ENCODE assay signal across 18 cellular contexts in the genomic region with DNA sequence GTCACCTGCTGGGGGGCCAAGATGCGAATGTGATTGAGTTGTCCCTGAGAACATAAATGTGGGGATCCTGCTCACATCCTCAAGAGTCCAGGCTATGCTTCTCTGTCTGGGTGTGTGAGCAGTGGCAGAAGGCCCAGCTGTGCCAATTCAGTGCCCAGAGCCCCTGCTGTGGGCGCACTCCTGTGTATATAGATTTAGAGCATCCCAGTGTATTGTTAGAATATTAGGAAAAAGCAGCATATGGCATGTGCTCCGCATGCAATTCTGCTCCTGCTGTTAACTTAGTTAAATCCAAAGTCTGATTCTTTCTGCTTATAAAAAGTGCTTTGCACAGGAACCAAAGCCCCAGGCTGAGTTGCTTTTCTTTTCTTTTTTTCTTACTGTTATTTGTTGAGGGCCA. TPM values are rescaled to one million over a fixed set of nuclear protein-coding genes. Genes with fewer than 3 reads are reported as not detected.
A peak's percentile ranks its signal among the peaks of the same experiment; 100 is the strongest.
DNase-seq lines count a peak whose midpoint lies in the region; ATAC-seq and TF ChIP-seq lines count a peak whose summit lies in the region.
"Had no signal": no experiment of that assay in that cellular context is flagged by ENCODE, and none has a peak within 500 bp of the region (broad histone marks: within the 10 kb centered on the region; RNA-seq: fewer than 3 reads in every experiment).

No MANE protein-coding gene starts in this region.

- H3K27ac ChIP-seq in CD8-positive, alpha-beta T cell (ENCODE audit: low read depth, low read length), result no peak overlapping the region
- H3K27ac ChIP-seq: BLaER1 treated with 17β-estradiol and CSF1 and Interleukin-3, amounts not matched to agents 10 nM and 100 nM had no signal

- no peaks in the 10 kb centered on the region for H3K36me3 ChIP-seq in CD8-positive, alpha-beta T cell (ENCODE audit: insufficient read depth, low read length)
- H3K36me3 ChIP-seq: BLaER1 treated with 17β-estradiol and CSF1 and Interleukin-3, amounts not matched to agents 10 nM and 100 nM had no signal

- H3K9me3 ChIP-seq in CD8-positive, alpha-beta T cell (ENCODE audit: low read length), result no peaks in the 10 kb centered on the region

- H3K4me1 ChIP-seq in CD8-positive, alpha-beta T cell (ENCODE audit: insufficient read depth, low read length), result no peaks in the 10 kb centered on the region

- no peaks in the 10 kb centered on the region for H3K4me1 Mint-ChIP-seq in CD8-positive, alpha-beta T cell (ENCODE audit: low read depth)
- H3K4me1 Mint-ChIP-seq: CD8-positive, alpha-beta memory T cell had no signal

- ATAC-seq in HG03342 (IDR thresholded peaks at IDR 0.05; ENCODE audit: unreplicated experiment), result no peak
- ATAC-seq in CD8-positive, alpha-beta T cell, result no peak

- H3K27ac Mint-ChIP-seq in CD8-positive, alpha-beta T cell, result no peak overlapping the region
- H3K27ac Mint-ChIP-seq: B cell; CD8-positive, alpha-beta memory T cell; GM23338; HFFc6 had no signal

- no peak for TF ChIP-seq CTCF in CD8-positive, alpha-beta T cell (IDR thresholded peaks at IDR 0.05)

- H3K36me3 Mint-ChIP-seq in CD8-positive, alpha-beta T cell, result no peaks in the 10 kb centered on the region
- H3K36me3 Mint-ChIP-seq: CD8-positive, alpha-beta memory T cell had no signal

- peaks cover 3% of the 10 kb centered on the region for H3K27me3 Mint-ChIP-seq in CD8-positive, alpha-beta T cell (ENCODE audit: low read depth)

- CTCF ChIA-PET in CD8-positive, alpha-beta T cell (lab: Charles Lee), result no interaction called here

- H3K4me3 Mint-ChIP-seq in CD8-positive, alpha-beta T cell, result no peak overlapping the region
- H3K4me3 Mint-ChIP-seq: B cell; CD8-positive, alpha-beta memory T cell; GM23338; HFFc6 had no signal

- DNase-seq in NCI-H748 (lab: John Stamatoyannopoulos, UW; ENCODE audit: unreplicated experiment) (peak; percentile 23), NCI-H748 treated with DMSO at 0.1 percent for 48 hours (lab: John Stamatoyannopoulos, UW) (no peak), NCI-H2171 (lab: John Stamatoyannopoulos, UW) (peak; percentile 1), NCI-H69 (lab: John Stamatoyannopoulos, UW) (peak; percentile 54), islet precursor cell (no peak)
- no peak for DNase-seq in CD8-positive, alpha-beta T cell
- DNase-seq: CD8-positive, alpha-beta memory T cell; COR-L47; DMS153; DMS79; GF-D8; HCEC 1CT; HFFc6; IMR-90 had no signal

- H3K4me3 ChIP-seq in CD8-positive, alpha-beta T cell (ENCODE audit: low read depth, low read length), result no peak overlapping the region
- H3K4me3 ChIP-seq: BLaER1 treated with 17β-estradiol and CSF1 and Interleukin-3, amounts not matched to agents 10 nM and 100 nM; GM23338 had no signal

- no peaks in the 10 kb centered on the region for H3K27me3 ChIP-seq in CD8-positive, alpha-beta T cell (ENCODE audit: insufficient read depth, low read length)
- H3K27me3 ChIP-seq: BLaER1 treated with 17β-estradiol and CSF1 and Interleukin-3, amounts not matched to agents 10 nM and 100 nM had no signal

- H3K9me3 Mint-ChIP-seq in CD8-positive, alpha-beta T cell, result no peaks in the 10 kb centered on the region
- H3K9me3 Mint-ChIP-seq: GM23338 had no signal

- intact Hi-C loops in CD8-positive, alpha-beta T cell (cut with DNase I, micrococcal nuclease), result no loop called here

- POLR2A ChIA-PET in CD8-positive, alpha-beta T cell (lab: Charles Lee), result no interaction called here

RNA-seq across cellular contexts. Expression of gene FAM78B, which starts 37.8 kb away (rescaled TPM):
- not detected for total RNA-seq in CD8-positive, alpha-beta T cell

Comparison
In these comparisons a context has a peak if more than half of its experiments do, and no peak if none do; other contexts are left out.
1. DNase-seq: peak in NCI-H748 (single experiment), NCI-H2171 (single experiment) and NCI-H69 (single experiment); none in NCI-H748 treated with DMSO at 0.1 percent for 48 hours (single experiment), islet precursor cell (single experiment) and CD8-positive, alpha-beta T cell (0 of 7).